ENCODE assay signal across 1 cellular context in the genomic region with DNA sequence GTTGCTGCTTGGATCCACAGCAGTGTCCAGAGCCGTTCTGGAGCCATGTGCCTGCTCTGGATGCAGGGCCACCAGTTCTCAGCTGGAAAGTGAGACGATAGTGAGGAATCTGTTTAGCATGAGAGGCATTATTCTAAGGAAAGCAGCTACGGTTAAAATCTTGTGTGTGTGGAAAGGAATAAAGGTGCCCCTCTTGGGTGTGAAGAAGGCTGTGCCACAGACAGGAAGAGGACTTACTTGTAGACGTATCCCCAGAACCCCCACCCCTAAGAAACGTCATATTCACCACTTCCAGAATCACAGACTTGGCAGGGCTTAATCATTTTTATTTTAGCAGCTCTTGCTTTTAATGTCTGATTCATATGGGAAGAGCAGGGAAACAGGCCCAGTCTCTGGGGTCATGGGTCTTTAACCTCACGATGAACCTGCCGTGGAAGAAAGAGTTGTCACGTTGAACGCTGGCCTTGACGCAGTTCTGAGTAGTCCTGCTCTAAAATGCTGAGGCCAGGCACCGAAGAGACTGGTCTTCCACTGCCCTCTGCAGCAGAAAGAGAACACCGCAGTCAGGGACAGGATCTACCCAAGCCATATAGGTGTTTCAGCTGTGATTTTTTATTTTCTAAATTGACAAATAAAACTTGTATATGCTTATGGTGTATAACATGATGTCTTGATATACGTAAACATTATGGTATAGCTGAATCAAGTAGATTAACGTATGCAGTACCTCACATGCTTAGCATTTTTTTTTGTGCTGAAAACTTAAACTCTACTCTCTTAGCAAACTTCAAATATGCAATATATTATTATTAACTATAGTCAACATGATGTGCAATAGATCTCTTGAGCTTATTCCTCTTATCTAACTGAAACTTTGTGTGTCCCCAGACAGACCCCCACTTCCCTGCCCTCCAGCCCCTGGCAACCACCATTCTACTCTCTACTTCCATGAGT.
TF ChIP-seq lines count a peak whose summit lies in the region.

No MANE protein-coding gene starts in this region.

TF ChIP-seq in K562, 482 proteins besides CTCF, POLR2A, EP300 and RAD21 (continued from another document and continues in another):
- TF ChIP-seq, protein P1, sequence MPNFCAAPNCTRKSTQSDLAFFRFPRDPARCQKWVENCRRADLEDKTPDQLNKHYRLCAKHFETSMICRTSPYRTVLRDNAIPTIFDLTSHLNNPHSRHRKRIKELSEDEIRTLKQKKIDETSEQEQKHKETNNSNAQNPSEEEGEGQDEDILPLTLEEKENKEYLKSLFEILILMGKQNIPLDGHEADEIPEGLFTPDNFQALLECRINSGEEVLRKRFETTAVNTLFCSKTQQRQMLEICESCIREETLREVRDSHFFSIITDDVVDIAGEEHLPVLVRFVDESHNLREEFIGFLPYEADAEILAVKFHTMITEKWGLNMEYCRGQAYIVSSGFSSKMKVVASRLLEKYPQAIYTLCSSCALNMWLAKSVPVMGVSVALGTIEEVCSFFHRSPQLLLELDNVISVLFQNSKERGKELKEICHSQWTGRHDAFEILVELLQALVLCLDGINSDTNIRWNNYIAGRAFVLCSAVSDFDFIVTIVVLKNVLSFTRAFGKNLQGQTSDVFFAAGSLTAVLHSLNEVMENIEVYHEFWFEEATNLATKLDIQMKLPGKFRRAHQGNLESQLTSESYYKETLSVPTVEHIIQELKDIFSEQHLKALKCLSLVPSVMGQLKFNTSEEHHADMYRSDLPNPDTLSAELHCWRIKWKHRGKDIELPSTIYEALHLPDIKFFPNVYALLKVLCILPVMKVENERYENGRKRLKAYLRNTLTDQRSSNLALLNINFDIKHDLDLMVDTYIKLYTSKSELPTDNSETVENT (CRISPR knock-in tag; IDR thresholded peaks at IDR 0.05) = no peak
- no peak for TF ChIP-seq SP1 (CRISPR knock-in tag; IDR thresholded peaks at IDR 0.05)
- no peak for TF ChIP-seq EP400 (IDR thresholded peaks at IDR 0.05)
- TF ChIP-seq, protein P2, sequence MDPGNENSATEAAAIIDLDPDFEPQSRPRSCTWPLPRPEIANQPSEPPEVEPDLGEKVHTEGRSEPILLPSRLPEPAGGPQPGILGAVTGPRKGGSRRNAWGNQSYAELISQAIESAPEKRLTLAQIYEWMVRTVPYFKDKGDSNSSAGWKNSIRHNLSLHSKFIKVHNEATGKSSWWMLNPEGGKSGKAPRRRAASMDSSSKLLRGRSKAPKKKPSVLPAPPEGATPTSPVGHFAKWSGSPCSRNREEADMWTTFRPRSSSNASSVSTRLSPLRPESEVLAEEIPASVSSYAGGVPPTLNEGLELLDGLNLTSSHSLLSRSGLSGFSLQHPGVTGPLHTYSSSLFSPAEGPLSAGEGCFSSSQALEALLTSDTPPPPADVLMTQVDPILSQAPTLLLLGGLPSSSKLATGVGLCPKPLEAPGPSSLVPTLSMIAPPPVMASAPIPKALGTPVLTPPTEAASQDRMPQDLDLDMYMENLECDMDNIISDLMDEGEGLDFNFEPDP (CRISPR knock-in tag; IDR thresholded peaks at IDR 0.05) = no peak
- TF ChIP-seq NR2C2 (CRISPR knock-in tag; IDR thresholded peaks at IDR 0.05) = no peak
- TF ChIP-seq NR2C2 (tag; IDR thresholded peaks at IDR 0.05) = peak; percentile 47
- TF ChIP-seq RCOR1 (IDR thresholded peaks at IDR 0.05; ENCODE audit: borderline replicate concordance in 1 of 2, low read depth in 2 of 2, low read length in 2 of 2) = no peak
- TF ChIP-seq ZNF324 (CRISPR knock-in tag; IDR thresholded peaks at IDR 0.05) = no peak
- TF ChIP-seq ZNF830 (CRISPR knock-in tag; IDR thresholded peaks at IDR 0.05) = no peak
- TF ChIP-seq, protein P3, sequence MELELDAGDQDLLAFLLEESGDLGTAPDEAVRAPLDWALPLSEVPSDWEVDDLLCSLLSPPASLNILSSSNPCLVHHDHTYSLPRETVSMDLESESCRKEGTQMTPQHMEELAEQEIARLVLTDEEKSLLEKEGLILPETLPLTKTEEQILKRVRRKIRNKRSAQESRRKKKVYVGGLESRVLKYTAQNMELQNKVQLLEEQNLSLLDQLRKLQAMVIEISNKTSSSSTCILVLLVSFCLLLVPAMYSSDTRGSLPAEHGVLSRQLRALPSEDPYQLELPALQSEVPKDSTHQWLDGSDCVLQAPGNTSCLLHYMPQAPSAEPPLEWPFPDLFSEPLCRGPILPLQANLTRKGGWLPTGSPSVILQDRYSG (tag; conservative IDR thresholded peaks at IDR 0.05; ENCODE audit: low read depth) = no peak
- no peak for TF ChIP-seq RUNX1 (IDR thresholded peaks at IDR 0.05; ENCODE audit: low read depth)
- TF ChIP-seq, protein P4, sequence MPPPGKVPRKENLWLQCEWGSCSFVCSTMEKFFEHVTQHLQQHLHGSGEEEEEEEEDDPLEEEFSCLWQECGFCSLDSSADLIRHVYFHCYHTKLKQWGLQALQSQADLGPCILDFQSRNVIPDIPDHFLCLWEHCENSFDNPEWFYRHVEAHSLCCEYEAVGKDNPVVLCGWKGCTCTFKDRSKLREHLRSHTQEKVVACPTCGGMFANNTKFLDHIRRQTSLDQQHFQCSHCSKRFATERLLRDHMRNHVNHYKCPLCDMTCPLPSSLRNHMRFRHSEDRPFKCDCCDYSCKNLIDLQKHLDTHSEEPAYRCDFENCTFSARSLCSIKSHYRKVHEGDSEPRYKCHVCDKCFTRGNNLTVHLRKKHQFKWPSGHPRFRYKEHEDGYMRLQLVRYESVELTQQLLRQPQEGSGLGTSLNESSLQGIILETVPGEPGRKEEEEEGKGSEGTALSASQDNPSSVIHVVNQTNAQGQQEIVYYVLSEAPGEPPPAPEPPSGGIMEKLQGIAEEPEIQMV (tag; conservative IDR thresholded peaks at IDR 0.05; ENCODE audit: low read depth) = no peak
- TF ChIP-seq PHF21A (IDR thresholded peaks at IDR 0.05; ENCODE audit: borderline replicate concordance, low read depth) = no peak
- TF ChIP-seq POLR2B (IDR thresholded peaks at IDR 0.05; ENCODE audit: low read depth, partially characterized antibody) = no peak
- peak; percentile 46; the same call in 1 of the 2 replicates for TF ChIP-seq MAFK (IDR thresholded peaks at IDR 0.05; ENCODE audit: low read length)
- TF ChIP-seq, protein P5, sequence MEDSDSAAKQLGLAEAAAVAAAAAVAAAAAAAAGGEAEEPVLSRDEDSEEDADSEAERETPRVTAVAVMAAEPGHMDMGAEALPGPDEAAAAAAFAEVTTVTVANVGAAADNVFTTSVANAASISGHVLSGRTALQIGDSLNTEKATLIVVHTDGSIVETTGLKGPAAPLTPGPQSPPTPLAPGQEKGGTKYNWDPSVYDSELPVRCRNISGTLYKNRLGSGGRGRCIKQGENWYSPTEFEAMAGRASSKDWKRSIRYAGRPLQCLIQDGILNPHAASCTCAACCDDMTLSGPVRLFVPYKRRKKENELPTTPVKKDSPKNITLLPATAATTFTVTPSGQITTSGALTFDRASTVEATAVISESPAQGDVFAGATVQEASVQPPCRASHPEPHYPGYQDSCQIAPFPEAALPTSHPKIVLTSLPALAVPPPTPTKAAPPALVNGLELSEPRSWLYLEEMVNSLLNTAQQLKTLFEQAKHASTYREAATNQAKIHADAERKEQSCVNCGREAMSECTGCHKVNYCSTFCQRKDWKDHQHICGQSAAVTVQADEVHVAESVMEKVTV (CRISPR knock-in tag; IDR thresholded peaks at IDR 0.05) = peak; percentile 70
- TF ChIP-seq, protein P6, sequence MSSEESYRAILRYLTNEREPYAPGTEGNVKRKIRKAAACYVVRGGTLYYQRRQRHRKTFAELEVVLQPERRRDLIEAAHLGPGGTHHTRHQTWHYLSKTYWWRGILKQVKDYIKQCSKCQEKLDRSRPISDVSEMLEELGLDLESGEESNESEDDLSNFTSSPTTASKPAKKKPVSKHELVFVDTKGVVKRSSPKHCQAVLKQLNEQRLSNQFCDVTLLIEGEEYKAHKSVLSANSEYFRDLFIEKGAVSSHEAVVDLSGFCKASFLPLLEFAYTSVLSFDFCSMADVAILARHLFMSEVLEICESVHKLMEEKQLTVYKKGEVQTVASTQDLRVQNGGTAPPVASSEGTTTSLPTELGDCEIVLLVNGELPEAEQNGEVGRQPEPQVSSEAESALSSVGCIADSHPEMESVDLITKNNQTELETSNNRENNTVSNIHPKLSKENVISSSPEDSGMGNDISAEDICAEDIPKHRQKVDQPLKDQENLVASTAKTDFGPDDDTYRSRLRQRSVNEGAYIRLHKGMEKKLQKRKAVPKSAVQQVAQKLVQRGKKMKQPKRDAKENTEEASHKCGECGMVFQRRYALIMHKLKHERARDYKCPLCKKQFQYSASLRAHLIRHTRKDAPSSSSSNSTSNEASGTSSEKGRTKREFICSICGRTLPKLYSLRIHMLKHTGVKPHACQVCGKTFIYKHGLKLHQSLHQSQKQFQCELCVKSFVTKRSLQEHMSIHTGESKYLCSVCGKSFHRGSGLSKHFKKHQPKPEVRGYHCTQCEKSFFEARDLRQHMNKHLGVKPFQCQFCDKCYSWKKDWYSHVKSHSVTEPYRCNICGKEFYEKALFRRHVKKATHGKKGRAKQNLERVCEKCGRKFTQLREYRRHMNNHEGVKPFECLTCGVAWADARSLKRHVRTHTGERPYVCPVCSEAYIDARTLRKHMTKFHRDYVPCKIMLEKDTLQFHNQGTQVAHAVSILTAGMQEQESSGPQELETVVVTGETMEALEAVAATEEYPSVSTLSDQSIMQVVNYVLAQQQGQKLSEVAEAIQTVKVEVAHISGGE (CRISPR knock-in tag; IDR thresholded peaks at IDR 0.05) = no peak
- TF ChIP-seq KAT2B (IDR thresholded peaks at IDR 0.05; ENCODE audit: low read depth, low read length) = no peak
- TF ChIP-seq HDAC2 (IDR thresholded peaks at IDR 0.05) = no peak
- TF ChIP-seq TFAM (CRISPR knock-in tag; conservative IDR thresholded peaks at IDR 0.05) = no peak
- TF ChIP-seq, protein P7, sequence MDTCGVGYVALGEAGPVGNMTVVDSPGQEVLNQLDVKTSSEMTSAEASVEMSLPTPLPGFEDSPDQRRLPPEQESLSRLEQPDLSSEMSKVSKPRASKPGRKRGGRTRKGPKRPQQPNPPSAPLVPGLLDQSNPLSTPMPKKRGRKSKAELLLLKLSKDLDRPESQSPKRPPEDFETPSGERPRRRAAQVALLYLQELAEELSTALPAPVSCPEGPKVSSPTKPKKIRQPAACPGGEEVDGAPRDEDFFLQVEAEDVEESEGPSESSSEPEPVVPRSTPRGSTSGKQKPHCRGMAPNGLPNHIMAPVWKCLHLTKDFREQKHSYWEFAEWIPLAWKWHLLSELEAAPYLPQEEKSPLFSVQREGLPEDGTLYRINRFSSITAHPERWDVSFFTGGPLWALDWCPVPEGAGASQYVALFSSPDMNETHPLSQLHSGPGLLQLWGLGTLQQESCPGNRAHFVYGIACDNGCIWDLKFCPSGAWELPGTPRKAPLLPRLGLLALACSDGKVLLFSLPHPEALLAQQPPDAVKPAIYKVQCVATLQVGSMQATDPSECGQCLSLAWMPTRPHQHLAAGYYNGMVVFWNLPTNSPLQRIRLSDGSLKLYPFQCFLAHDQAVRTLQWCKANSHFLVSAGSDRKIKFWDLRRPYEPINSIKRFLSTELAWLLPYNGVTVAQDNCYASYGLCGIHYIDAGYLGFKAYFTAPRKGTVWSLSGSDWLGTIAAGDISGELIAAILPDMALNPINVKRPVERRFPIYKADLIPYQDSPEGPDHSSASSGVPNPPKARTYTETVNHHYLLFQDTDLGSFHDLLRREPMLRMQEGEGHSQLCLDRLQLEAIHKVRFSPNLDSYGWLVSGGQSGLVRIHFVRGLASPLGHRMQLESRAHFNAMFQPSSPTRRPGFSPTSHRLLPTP (IDR thresholded peaks at IDR 0.05; ENCODE audit: borderline replicate concordance, extremely low read depth, insufficient read length) = no peak
- TF ChIP-seq ARHGAP35 (IDR thresholded peaks at IDR 0.05; ENCODE audit: partially characterized antibody) = no peak
- TF ChIP-seq SMARCE1 (IDR thresholded peaks at IDR 0.05) = no peak
- TF ChIP-seq FOXA3 (CRISPR knock-in tag; conservative IDR thresholded peaks at IDR 0.05 in 1 of 2, IDR thresholded peaks at IDR 0.05 in 1 of 2) = no peak
- no peak for TF ChIP-seq HDAC1 (IDR thresholded peaks at IDR 0.05)
- no peak for TF ChIP-seq ZNF124 (CRISPR knock-in tag; IDR thresholded peaks at IDR 0.05)
- TF ChIP-seq NBN (IDR thresholded peaks at IDR 0.05; ENCODE audit: low read depth) = no peak
- no peak for TF ChIP-seq THRAP3 (IDR thresholded peaks at IDR 0.05; ENCODE audit: borderline replicate concordance)
- TF ChIP-seq, protein P8, sequence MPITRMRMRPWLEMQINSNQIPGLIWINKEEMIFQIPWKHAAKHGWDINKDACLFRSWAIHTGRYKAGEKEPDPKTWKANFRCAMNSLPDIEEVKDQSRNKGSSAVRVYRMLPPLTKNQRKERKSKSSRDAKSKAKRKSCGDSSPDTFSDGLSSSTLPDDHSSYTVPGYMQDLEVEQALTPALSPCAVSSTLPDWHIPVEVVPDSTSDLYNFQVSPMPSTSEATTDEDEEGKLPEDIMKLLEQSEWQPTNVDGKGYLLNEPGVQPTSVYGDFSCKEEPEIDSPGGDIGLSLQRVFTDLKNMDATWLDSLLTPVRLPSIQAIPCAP (CRISPR knock-in tag; IDR thresholded peaks at IDR 0.05; ENCODE audit: borderline replicate concordance) = no peak
- TF ChIP-seq ZNF143 (CRISPR knock-in tag; IDR thresholded peaks at IDR 0.05) = no peak
- no peak for TF ChIP-seq FOSL1 (tag; conservative IDR thresholded peaks at IDR 0.05)
- TF ChIP-seq, protein P9, sequence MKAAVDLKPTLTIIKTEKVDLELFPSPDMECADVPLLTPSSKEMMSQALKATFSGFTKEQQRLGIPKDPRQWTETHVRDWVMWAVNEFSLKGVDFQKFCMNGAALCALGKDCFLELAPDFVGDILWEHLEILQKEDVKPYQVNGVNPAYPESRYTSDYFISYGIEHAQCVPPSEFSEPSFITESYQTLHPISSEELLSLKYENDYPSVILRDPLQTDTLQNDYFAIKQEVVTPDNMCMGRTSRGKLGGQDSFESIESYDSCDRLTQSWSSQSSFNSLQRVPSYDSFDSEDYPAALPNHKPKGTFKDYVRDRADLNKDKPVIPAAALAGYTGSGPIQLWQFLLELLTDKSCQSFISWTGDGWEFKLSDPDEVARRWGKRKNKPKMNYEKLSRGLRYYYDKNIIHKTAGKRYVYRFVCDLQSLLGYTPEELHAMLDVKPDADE (conservative IDR thresholded peaks at IDR 0.05; ENCODE audit: control insufficient read depth, low read depth, low read length) = no peak
- no peak for TF ChIP-seq GATA2 (CRISPR knock-in tag; IDR thresholded peaks at IDR 0.05)
- 0 out of 4 replicates have a peak, but pooled peaks of 1 of the 2 experiments have one; percentile 31 for TF ChIP-seq MAZ (CRISPR knock-in tag; conservative IDR thresholded peaks at IDR 0.05 in 1 of 2, IDR thresholded peaks at IDR 0.05 in 1 of 2)
